10 cellular contexts compared by ENCODE assay signal in the genomic region with DNA sequence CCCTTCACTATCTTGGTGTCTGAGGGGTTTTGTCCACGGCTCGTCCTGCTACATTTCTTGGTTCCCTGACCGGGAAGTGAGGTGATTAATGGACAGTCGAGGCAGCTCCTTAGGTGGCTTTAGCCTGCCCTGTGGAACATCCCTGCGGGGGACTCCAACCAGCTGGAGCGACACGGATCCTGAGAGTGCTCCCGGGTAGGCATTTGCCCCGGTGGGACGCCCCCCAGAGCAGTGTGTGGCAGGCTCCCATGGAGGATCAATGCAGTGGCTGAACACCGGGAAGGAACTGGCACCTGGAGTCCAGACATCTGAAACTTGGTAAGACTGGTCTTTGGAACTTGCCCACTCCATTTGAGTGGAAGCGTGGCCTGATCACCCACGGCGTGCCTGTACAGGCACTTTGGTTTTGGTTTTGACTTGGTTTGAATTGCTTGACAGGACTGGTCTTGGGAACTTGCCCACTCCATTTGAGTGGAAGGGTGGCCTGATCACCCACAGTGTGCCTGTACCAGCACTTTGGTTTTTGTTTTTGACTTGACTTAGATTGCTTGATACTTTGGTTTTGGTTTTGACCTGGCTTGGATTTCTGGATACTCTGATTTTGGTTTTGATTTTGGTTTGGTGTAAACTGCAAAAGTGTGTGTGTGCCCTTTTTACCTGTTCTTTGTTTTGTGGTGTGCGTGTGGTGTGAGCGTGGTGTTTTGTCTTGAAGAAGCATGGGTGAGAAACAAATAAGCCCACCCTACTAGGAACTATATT. TPM values are rescaled to one million over a fixed set of nuclear protein-coding genes. Genes with fewer than 3 reads are reported as not detected.
DNase-seq lines count a peak whose midpoint lies in the region; FAIRE-seq and TF ChIP-seq lines count a peak whose summit lies in the region.
"Not testable (repeated sequence)": the region's sequence is repeated elsewhere in the genome, so short reads cannot be mapped to it uniquely, and the experiment has no call there.
"Had no signal": no experiment of that assay in that cellular context is flagged by ENCODE, and none has a peak within 500 bp of the region (broad histone marks: within the 10 kb centered on the region; RNA-seq: fewer than 3 reads in every experiment).

No MANE protein-coding gene starts in this region.

- not testable (repeated sequence) for H3K4ac ChIP-seq in H1 (replicated peaks; ENCODE audit: insufficient read length, low read depth, low read length)

- H3K4me1 ChIP-seq in HUES64 (ENCODE audit: insufficient read depth, low read length) (peaks cover 25% of the 10 kb centered on the region), H1 (replicated peaks in 1 of 4; ENCODE audit: control insufficient read depth in 3 of 4, insufficient read depth in 4 of 4, low read length in 3 of 4) (peaks cover 0 to 13% (median 8%) of the 10 kb centered on the region in 4 experiments; a peak in 6 of 7 replicates), iPS-20b (ENCODE audit: insufficient read depth, low read length) (peaks cover 19% of the 10 kb centered on the region), stomach (peaks cover 0 to 10% (median 4%) of the 10 kb centered on the region in 4 donors)

- not testable (repeated sequence) for H3K14ac ChIP-seq in H1 (ENCODE audit: insufficient read length)

- POLR2A ChIA-PET in activated CD4-positive, alpha-beta T cell treated with anti-CD3 and anti-CD28 coated beads, Interleukin-2, amount 10 ng/mL, durations not matched to agents 7 days and 5 days (lab: Charles Lee) = not testable (repeated sequence)
- POLR2A ChIA-PET in H1 (lab: Charles Lee; ENCODE audit: partially characterized antibody) = interaction anchor here (1.3 to 2.2 kb wide), 3 partner anchors 7 to 39 kb away, joined by 3 to 5 read pairs (median 3); no protein-coding TSS in a partner anchor

- not testable (repeated sequence) for H3K23ac ChIP-seq in H1 (ENCODE audit: insufficient read length)

- not testable (repeated sequence) for H4K8ac ChIP-seq in H1 (ENCODE audit: extremely low read depth, insufficient read depth, low read length)

- H3K23me2 ChIP-seq in H1 (ENCODE audit: low read depth, low read length) = not testable (repeated sequence)

- H3K36me3 ChIP-seq in HUES64 (ENCODE audit: insufficient read depth, low read length); H1 (ENCODE audit: control insufficient read depth in 2 of 4, insufficient read depth in 4 of 4, low read length in 3 of 4); iPS-20b (ENCODE audit: insufficient read depth, low read depth, low read length); stomach: not testable (repeated sequence)

- not testable (repeated sequence) for H3K4me3 Mint-ChIP-seq in activated CD4-positive, alpha-beta T cell treated with anti-CD3 and anti-CD28 coated beads, Interleukin-2, amount 10 ng/mL, durations not matched to agents 7 days and 5 days
- H3K4me3 Mint-ChIP-seq in mesothelial cell of epicardium = peak overlapping the region; percentile 22

- CTCF ChIA-PET in activated CD4-positive, alpha-beta T cell treated with anti-CD3 and anti-CD28 coated beads, Interleukin-2, amount 10 ng/mL, durations not matched to agents 7 days and 5 days (lab: Charles Lee) = interaction anchor here (1.3 kb wide), 1 partner anchor 12 kb away, joined by 3 read pairs; no protein-coding TSS in a partner anchor
- CTCF ChIA-PET in H1 (lab: Charles Lee; ENCODE audit: partially characterized antibody) = not testable (repeated sequence)

- peak overlapping the region; percentile 75; the same call in 1 of the 2 replicates for H2BK20ac ChIP-seq in H1 (ENCODE audit: low read length)

- 90% methylated on average over 14 of the region's 16 CpGs for WGBS in HUES64
- 92% methylated on average over 16 of the region's 16 CpGs; no CpG with 5 or more reads in 1 of the 2 experiments for WGBS in H1 (ENCODE audit: extremely low coverage in 1 of 2, insufficient coverage in 1 of 2, insufficient read length in 1 of 2, insufficient replicate concordance in 2 of 2, low coverage in 1 of 2, low lambda C conversion rate in 2 of 2, missing lambda C conversion rate in 1 of 2), 2 experiments
- 85 to 91% (median 88%) methylated on average over 16 of the region's 16 CpGs for WGBS in stomach, 5 donors

- H2BK15ac ChIP-seq in H1 (ENCODE audit: low read length) = not testable (repeated sequence)

- not testable (repeated sequence) for H4K5ac ChIP-seq in H1 (ENCODE audit: insufficient read length, low read depth, low read length)

- 0 out of 2 replicates have a peak overlapping the region, but pooled peaks have one; percentile 12 for H3K27ac ChIP-seq in 22Rv1
- peak overlapping the region; percentile 52 for H3K27ac ChIP-seq in HUES64 (ENCODE audit: low read depth, low read length)
- H3K27ac ChIP-seq in H1 (ENCODE audit: low read depth, low read length); iPS-20b (ENCODE audit: low read length): not testable (repeated sequence)
- peak overlapping the region in 3 of 5 donors; percentile 4 to 64 (median 27) for H3K27ac ChIP-seq in stomach

- not testable (repeated sequence) for H2AFZ ChIP-seq in H1 (ENCODE audit: low read length)

- not testable (repeated sequence) for TF ChIP-seq POLR2A in H1 (IDR thresholded peaks at IDR 0.05; ENCODE audit: control extremely low read depth in 1 of 2, low read depth in 2 of 2, low read length in 2 of 2); stomach (IDR thresholded peaks at IDR 0.05)

- not testable (repeated sequence) for H3K18ac ChIP-seq in H1 (ENCODE audit: extremely low read depth, low read length)

- not testable (repeated sequence) for H3K79me2 ChIP-seq in H1 (ENCODE audit: control insufficient read depth in 1 of 2, insufficient read depth in 2 of 2, low read length in 2 of 2)

- 0 out of 2 replicates have a peak overlapping the region, but pooled peaks have one; percentile 16 for H3K4me3 ChIP-seq in HUES64 (ENCODE audit: low read length)
- not testable (repeated sequence) for H3K4me3 ChIP-seq in H1 (ENCODE audit: extremely low read depth in 1 of 4, insufficient read depth in 2 of 4, low read depth in 3 of 4, low read length in 4 of 4); iPS-20b (ENCODE audit: low read length); stomach

- not testable (repeated sequence) for H3K56ac ChIP-seq in H1 (replicated peaks; ENCODE audit: insufficient read length, low read depth, low read length)

- H4K91ac ChIP-seq in H1 (replicated peaks; ENCODE audit: insufficient read length, low read length) = not testable (repeated sequence)

- H3K4me1 Mint-ChIP-seq in activated CD4-positive, alpha-beta T cell treated with anti-CD3 and anti-CD28 coated beads, Interleukin-2, amount 10 ng/mL, durations not matched to agents 7 days and 5 days = not testable (repeated sequence)
- H3K4me1 Mint-ChIP-seq in mesothelial cell of epicardium = peaks cover 60% of the 10 kb centered on the region

- H3K9me3 Mint-ChIP-seq in activated CD4-positive, alpha-beta T cell treated with anti-CD3 and anti-CD28 coated beads, Interleukin-2, amount 10 ng/mL, durations not matched to agents 7 days and 5 days; mesothelial cell of epicardium: not testable (repeated sequence)

- not testable (repeated sequence) for H3K4me2 ChIP-seq in H1 (ENCODE audit: insufficient read depth in 1 of 2, low read depth in 2 of 2, low read length in 2 of 2)

- intact Hi-C loops in posterior vena cava (cut with DNase I) = not testable (repeated sequence)
- intact Hi-C loops in stomach (cut with DNase I; ENCODE audit: low total_unique reads) = loop anchor here (10.0 kb wide), 1 partner anchor 52 kb away; no protein-coding TSS in a partner anchor

- not testable (repeated sequence) for TF ChIP-seq RAD21 in H1 (IDR thresholded peaks at IDR 0.05 in 1 of 2, conservative IDR thresholded peaks at IDR 0.05 in 1 of 2; ENCODE audit: low read depth in 2 of 2, low read length in 2 of 2)

- H3K27me3 Mint-ChIP-seq in activated CD4-positive, alpha-beta T cell treated with anti-CD3 and anti-CD28 coated beads, Interleukin-2, amount 10 ng/mL, durations not matched to agents 7 days and 5 days; mesothelial cell of epicardium (ENCODE audit: low read depth): not testable (repeated sequence)

- H4K20me1 ChIP-seq in H1 (replicated peaks in 1 of 2; ENCODE audit: control insufficient read depth in 1 of 2, insufficient read depth in 2 of 2, low read length in 2 of 2) = not testable (repeated sequence)

- H2BK120ac ChIP-seq in H1 (replicated peaks; ENCODE audit: low read depth, low read length) = not testable (repeated sequence)

- FAIRE-seq in H1 (lab: Jason Lieb, UNC) = not testable (repeated sequence)

- not testable (repeated sequence) for H3K79me1 ChIP-seq in H1 (ENCODE audit: low read depth, low read length)

- H3K9me3 ChIP-seq in HUES64 (ENCODE audit: insufficient read depth, low read depth, low read length); H1 (ENCODE audit: insufficient read depth in 2 of 2, low read depth in 1 of 2, low read length in 1 of 2); iPS-20b (ENCODE audit: insufficient read depth, low read depth, low read length); stomach: not testable (repeated sequence)

- TF ChIP-seq EP300 in H1 (IDR thresholded peaks at IDR 0.05; ENCODE audit: borderline replicate concordance in 1 of 2, low read depth in 2 of 2, low read length in 2 of 2); stomach (IDR thresholded peaks at IDR 0.05): not testable (repeated sequence)

- peak overlapping the region; percentile 87; the same call in 1 of the 2 replicates for H2BK12ac ChIP-seq in H1 (ENCODE audit: low read depth, low read length)

- H3K9ac ChIP-seq in HUES64 (ENCODE audit: low read depth, low read length) (0 out of 2 replicates have a peak overlapping the region, but pooled peaks have one; percentile 26), iPS-20b (ENCODE audit: low read depth, low read length) (0 out of 2 replicates have a peak overlapping the region, but pooled peaks have one; percentile 7)
- not testable (repeated sequence) for H3K9ac ChIP-seq in H1 (replicated peaks in 1 of 4; ENCODE audit: extremely low read depth in 1 of 4, low read depth in 3 of 4, low read length in 3 of 4)

- not testable (repeated sequence) for H3K36me3 Mint-ChIP-seq in activated CD4-positive, alpha-beta T cell treated with anti-CD3 and anti-CD28 coated beads, Interleukin-2, amount 10 ng/mL, durations not matched to agents 7 days and 5 days (ENCODE audit: low read depth); mesothelial cell of epicardium

- H2AK5ac ChIP-seq in H1 (ENCODE audit: low read depth, low read length) = 0 out of 2 replicates have a peak overlapping the region, but pooled peaks have one; percentile 5

- H2BK5ac ChIP-seq in H1 (ENCODE audit: low read depth, low read length) = not testable (repeated sequence)

- H3K27ac Mint-ChIP-seq in activated CD4-positive, alpha-beta T cell treated with anti-CD3 and anti-CD28 coated beads, Interleukin-2, amount 10 ng/mL, durations not matched to agents 7 days and 5 days = peak overlapping the region; percentile 25
- H3K27ac Mint-ChIP-seq in mesothelial cell of epicardium = peak overlapping the region; percentile 89

- DNase-seq in activated CD4-positive, alpha-beta T cell treated with anti-CD3 and anti-CD28 coated beads, Interleukin-2, amount 10 ng/mL, durations not matched to agents 7 days and 5 days; H1 (ENCODE audit: low read depth in 1 of 2, low spot score in 2 of 2); mesothelial cell of epicardium (ENCODE audit: low spot score in 2 of 2, unreplicated experiment in 2 of 2); stomach: not testable (repeated sequence)
- peak; percentile 40 for DNase-seq in posterior vena cava (ENCODE audit: low spot score)

- H3K27me3 ChIP-seq in HUES64 (ENCODE audit: insufficient read depth, low read length); H1 (replicated peaks in 1 of 4; ENCODE audit: control insufficient read depth in 3 of 4, extremely low read depth in 1 of 4, insufficient read depth in 3 of 4, low read length in 3 of 4); iPS-20b (ENCODE audit: insufficient read depth, low read length); stomach: not testable (repeated sequence)

- TF ChIP-seq CTCF in 22Rv1 (IDR thresholded peaks at IDR 0.05); H1 (IDR thresholded peaks at IDR 0.05; ENCODE audit: control extremely low read depth in 1 of 3, insufficient read depth in 1 of 3, low read depth in 1 of 3, low read length in 3 of 3); mesothelial cell of epicardium (IDR thresholded peaks at IDR 0.05; ENCODE audit: unreplicated experiment); stomach (IDR thresholded peaks at IDR 0.05): not testable (repeated sequence)

RNA-seq across cellular contexts. Expression of a gene that starts 7.1 kb away (rescaled TPM):
- polyA plus RNA-seq in HUES64 (2013, experiment 1 of 2) = 6.1 TPM
- polyA plus RNA-seq in HUES64 (2013, experiment 2 of 2) = 11.4 TPM
- total RNA-seq in activated CD4-positive, alpha-beta T cell treated with anti-CD3 and anti-CD28 coated beads, Interleukin-2, amount 10 ng/mL, durations not matched to agents 7 days and 5 days = 1 to 10 TPM; 5.4 to 6.4 TPM
- total RNA-seq in H1 (2021; fragmentation: NEBNext Ultra II Directional; extraction: Animal tissue kit (Norgen Biotek cat#: 25700)) = 14.9 and 17.7 TPM in 2 replicates
- 4.0 and 4.2 TPM in 2 replicates for polyA plus RNA-seq in H1 (2011; rRNA removed)
- 5.6 TPM for polyA plus RNA-seq in H1 (2011; cell fraction: cytosol; rRNA removed)
- polyA plus RNA-seq in H1 (2011; cell fraction: nucleus; rRNA removed) = 4.1 TPM
- polyA plus RNA-seq in H1 (2012, experiment 1 of 2) = 5.0 to 5.6 TPM (median 5.4 TPM) in 4 replicates
- polyA plus RNA-seq in H1 (2012, experiment 2 of 2) = 2.3 TPM
- polyA plus RNA-seq in H1 (2013, experiment 1 of 2) = 95.5 TPM
- 113 TPM for polyA plus RNA-seq in H1 (2013, experiment 2 of 2)
- polyA minus RNA-seq in H1 (2011; rRNA and poly(A)+ RNA removed) = 2.5 and 3.7 TPM in 2 replicates
- 2.5 TPM for polyA minus RNA-seq in H1 (2011; cell fraction: cytosol; rRNA and poly(A)+ RNA removed)
- polyA minus RNA-seq in H1 (2011; cell fraction: nucleus; rRNA and poly(A)+ RNA removed) = 1.2 TPM
- 2.9 to 4.5 TPM (median 4.5 TPM) in 3 replicates for total RNA-seq in mesothelial cell of epicardium
- not detected for total RNA-seq in posterior vena cava
- total RNA-seq in stomach = under 1 TPM in 1 of 5 donors, not detected in 4; 0.55 TPM
- polyA plus RNA-seq in stomach = not detected
- total RNA-seq: PC-3 had no signal
- polyA plus RNA-seq: AG04450 had no signal

RNA-seq across cellular contexts. Expression of a gene that starts 39.4 kb away (rescaled TPM):
- polyA plus RNA-seq in HUES64 (2013, experiment 1 of 2) = 23.4 TPM
- 28.2 TPM for polyA plus RNA-seq in HUES64 (2013, experiment 2 of 2)
- 10 to 100 TPM; 25.0 to 27.0 TPM for total RNA-seq in activated CD4-positive, alpha-beta T cell treated with anti-CD3 and anti-CD28 coated beads, Interleukin-2, amount 10 ng/mL, durations not matched to agents 7 days and 5 days
- 44.4 and 47.1 TPM in 2 replicates for total RNA-seq in H1 (2021; fragmentation: NEBNext Ultra II Directional; extraction: Animal tissue kit (Norgen Biotek cat#: 25700))
- polyA plus RNA-seq in H1 (2011; rRNA removed) (17.0 and 18.2 TPM in 2 replicates), stomach (10 to 100 TPM; 19.2 to 19.6 (median 19.3) TPM)
- polyA plus RNA-seq in H1 (2011; cell fraction: cytosol; rRNA removed) = 23.3 TPM
- 23.3 TPM for polyA plus RNA-seq in H1 (2011; cell fraction: nucleus; rRNA removed)
- 27.5 to 34.5 TPM (median 31.8 TPM) in 4 replicates for polyA plus RNA-seq in H1 (2012, experiment 1 of 2)
- 22.5 TPM for polyA plus RNA-seq in H1 (2012, experiment 2 of 2)
- 40.8 TPM for polyA plus RNA-seq in H1 (2013, experiment 1 of 2)
- polyA plus RNA-seq in H1 (2013, experiment 2 of 2) = 37.8 TPM
- 12.9 and 14.9 TPM in 2 replicates for polyA minus RNA-seq in H1 (2011; rRNA and poly(A)+ RNA removed)
- 19.4 TPM for polyA minus RNA-seq in H1 (2011; cell fraction: cytosol; rRNA and poly(A)+ RNA removed)
- polyA minus RNA-seq in H1 (2011; cell fraction: nucleus; rRNA and poly(A)+ RNA removed) = 12.8 TPM
- total RNA-seq in mesothelial cell of epicardium (34.1 to 36.7 TPM (median 34.4 TPM) in 3 replicates), posterior vena cava (10 to 100 TPM; 26.1 to 39.0 TPM), stomach (10 to 100 TPM; 33.9 to 51.3 (median 42.3) TPM)

RNA-seq across cellular contexts. Expression of a gene that starts 41.8 kb away (rescaled TPM):
- polyA plus RNA-seq in HUES64 (2013, experiment 1 of 2) = 18.7 TPM
- polyA plus RNA-seq in HUES64 (2013, experiment 2 of 2) = 12.8 TPM
- 10 to 100 TPM; 28.7 to 30.1 TPM for total RNA-seq in activated CD4-positive, alpha-beta T cell treated with anti-CD3 and anti-CD28 coated beads, Interleukin-2, amount 10 ng/mL, durations not matched to agents 7 days and 5 days
- total RNA-seq in H1 (2021; fragmentation: NEBNext Ultra II Directional; extraction: Animal tissue kit (Norgen Biotek cat#: 25700)) = 31.3 and 31.9 TPM in 2 replicates
- polyA plus RNA-seq in H1 (2011; rRNA removed) = 20.4 and 30.7 TPM in 2 replicates
- 36.3 TPM for polyA plus RNA-seq in H1 (2011; cell fraction: cytosol; rRNA removed)
- polyA plus RNA-seq in H1 (2011; cell fraction: nucleus; rRNA removed) = 27.8 TPM
- polyA plus RNA-seq in H1 (2012, experiment 1 of 2) = 15.7 to 22.7 TPM (median 18.7 TPM) in 4 replicates
- polyA plus RNA-seq in H1 (2012, experiment 2 of 2) = 5.0 TPM
- 10.9 TPM for polyA plus RNA-seq in H1 (2013, experiment 1 of 2)
- 9.7 TPM for polyA plus RNA-seq in H1 (2013, experiment 2 of 2)
- polyA minus RNA-seq in H1 (2011; rRNA and poly(A)+ RNA removed) = 56.6 and 90.5 TPM in 2 replicates
- 19.1 TPM for polyA minus RNA-seq in H1 (2011; cell fraction: cytosol; rRNA and poly(A)+ RNA removed)
- 56.2 TPM for polyA minus RNA-seq in H1 (2011; cell fraction: nucleus; rRNA and poly(A)+ RNA removed)
- 31.9 to 33.9 TPM (median 32.8 TPM) in 3 replicates for total RNA-seq in mesothelial cell of epicardium
- total RNA-seq in posterior vena cava = 10 to 100 TPM; 22.5 to 22.7 TPM
- 10 to 100 TPM in 4 of 5 donors, 1 to 10 TPM in 1; 4.9 to 88.7 (median 16.5) TPM for total RNA-seq in stomach
- polyA plus RNA-seq in stomach = 10 to 100 TPM in 1 of 3 donors, 1 to 10 TPM in 2; 8.2 to 14.4 (median 9.1) TPM

RNA-seq across cellular contexts. Expression of a gene that starts 53.2 kb away (rescaled TPM):
- polyA plus RNA-seq in HUES64 (2013, experiment 1 of 2) = 24.9 TPM
- polyA plus RNA-seq in HUES64 (2013, experiment 2 of 2) = 17.1 TPM
- total RNA-seq in activated CD4-positive, alpha-beta T cell treated with anti-CD3 and anti-CD28 coated beads, Interleukin-2, amount 10 ng/mL, durations not matched to agents 7 days and 5 days = 10 to 100 TPM; 23.9 to 32.7 TPM
- 43.1 and 47.8 TPM in 2 replicates for total RNA-seq in H1 (2021; fragmentation: NEBNext Ultra II Directional; extraction: Animal tissue kit (Norgen Biotek cat#: 25700))
- polyA plus RNA-seq in H1 (2011; rRNA removed) = 28.9 and 45.5 TPM in 2 replicates
- 35.0 TPM for polyA plus RNA-seq in H1 (2011; cell fraction: cytosol; rRNA removed)
- 77.6 TPM for polyA plus RNA-seq in H1 (2011; cell fraction: nucleus; rRNA removed)
- 25.0 to 41.3 TPM (median 37.5 TPM) in 4 replicates for polyA plus RNA-seq in H1 (2012, experiment 1 of 2)
- 25.2 TPM for polyA plus RNA-seq in H1 (2012, experiment 2 of 2)
- polyA plus RNA-seq in H1 (2013, experiment 1 of 2) = 19.7 TPM
- polyA plus RNA-seq in H1 (2013, experiment 2 of 2) = 20.5 TPM
- polyA minus RNA-seq in H1 (2011; rRNA and poly(A)+ RNA removed) = 47.7 and 48.4 TPM in 2 replicates
- polyA minus RNA-seq in H1 (2011; cell fraction: cytosol; rRNA and poly(A)+ RNA removed) = 20.1 TPM
- polyA minus RNA-seq in H1 (2011; cell fraction: nucleus; rRNA and poly(A)+ RNA removed) = 70.6 TPM
- total RNA-seq in mesothelial cell of epicardium = 19.9 to 21.7 TPM (median 19.9 TPM) in 3 replicates
- total RNA-seq in posterior vena cava = 10 to 100 TPM; 12.1 to 13.4 TPM
- 100 to 1,000 TPM in 1 of 5 donors, 10 to 100 TPM in 2, 1 to 10 TPM in 2; 7.6 to 285 (median 21.5) TPM for total RNA-seq in stomach
- 10 to 100 TPM in 1 of 3 donors, 1 to 10 TPM in 2; 7.5 to 10.4 (median 7.8) TPM for polyA plus RNA-seq in stomach
